8 cellular contexts compared by ENCODE assay signal in the genomic region with DNA sequence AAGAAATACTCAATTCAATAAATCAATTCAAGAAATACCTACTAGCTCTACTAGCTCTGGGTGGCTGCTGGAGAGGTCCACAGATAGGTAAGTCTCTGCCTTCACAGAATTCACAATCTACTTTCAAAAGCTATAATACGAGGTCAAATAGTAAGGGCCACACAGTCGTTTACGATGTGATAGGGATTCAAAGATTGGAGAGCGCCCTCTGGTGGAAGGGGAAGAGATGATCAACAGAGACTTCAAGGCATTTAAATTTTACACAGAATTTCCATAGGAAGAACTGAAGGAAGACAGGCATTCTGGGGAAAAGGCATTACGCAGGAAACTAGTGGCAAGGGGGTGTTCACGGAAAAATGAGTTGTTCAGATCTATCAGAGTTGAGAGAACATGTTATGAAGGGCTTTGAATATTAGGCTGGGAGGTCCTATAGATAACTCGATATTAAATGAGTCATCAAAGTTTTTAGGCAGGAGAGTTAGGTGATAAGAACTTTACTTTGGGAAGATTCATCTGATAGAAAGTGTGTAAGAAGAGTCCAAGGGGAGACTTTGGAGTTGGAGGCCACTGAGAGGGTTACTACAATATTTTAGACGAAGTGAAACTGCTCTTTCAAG.
DNase-seq lines count a peak whose midpoint lies in the region; ATAC-seq and TF ChIP-seq lines count a peak whose summit lies in the region.

No MANE protein-coding gene starts in this region.

- no peaks in the 10 kb centered on the region for H3K36me3 Mint-ChIP-seq in activated CD4-positive, alpha-beta T cell treated with anti-CD3 and anti-CD28 coated beads, Interleukin-2, amount 10 ng/mL, durations not matched to agents 7 days and 5 days (ENCODE audit: low read depth)
- no peaks in the 10 kb centered on the region for H3K36me3 Mint-ChIP-seq in mesothelial cell of epicardium
- H3K36me3 Mint-ChIP-seq in stimulated activated naive B cell treated with anti-CD40 and anti-IgM and Interleukin-4, amounts not matched to agents 10 μg/mL and 1 μg/mL and 100 μg/mL, for 72 hours, result no peaks in the 10 kb centered on the region

- POLR2A ChIA-PET in activated CD4-positive, alpha-beta T cell treated with anti-CD3 and anti-CD28 coated beads, Interleukin-2, amount 10 ng/mL, durations not matched to agents 7 days and 5 days (lab: Charles Lee), result no interaction called here

- peaks cover 45% of the 10 kb centered on the region for H3K27me3 Mint-ChIP-seq in activated CD4-positive, alpha-beta T cell treated with anti-CD3 and anti-CD28 coated beads, Interleukin-2, amount 10 ng/mL, durations not matched to agents 7 days and 5 days
- peaks cover 5% of the 10 kb centered on the region for H3K27me3 Mint-ChIP-seq in mesothelial cell of epicardium (ENCODE audit: low read depth)
- peaks cover 5 to 27% of the 10 kb centered on the region in 2 donors for H3K27me3 Mint-ChIP-seq in stimulated activated naive B cell treated with anti-CD40 and anti-IgM and Interleukin-4, amounts not matched to agents 10 μg/mL and 1 μg/mL and 100 μg/mL, for 72 hours

- H3K4me3 ChIP-seq in AG09309 (ENCODE audit: control insufficient read depth, low read depth, low read length), result no peak overlapping the region

- peak in 1 of 2 donors; percentile 57 for ATAC-seq in stimulated activated naive B cell treated with anti-CD40 and anti-IgM and Interleukin-4, amounts not matched to agents 10 μg/mL and 1 μg/mL and 100 μg/mL, for 72 hours (replicated peaks)
- no peak for ATAC-seq in HG02610 (IDR thresholded peaks at IDR 0.05; ENCODE audit: unreplicated experiment)

- H3K9me3 Mint-ChIP-seq in activated CD4-positive, alpha-beta T cell treated with anti-CD3 and anti-CD28 coated beads, Interleukin-2, amount 10 ng/mL, durations not matched to agents 7 days and 5 days, result no peaks in the 10 kb centered on the region
- no peaks in the 10 kb centered on the region for H3K9me3 Mint-ChIP-seq in mesothelial cell of epicardium
- no peaks in the 10 kb centered on the region for H3K9me3 Mint-ChIP-seq in stimulated activated naive B cell treated with anti-CD40 and anti-IgM and Interleukin-4, amounts not matched to agents 10 μg/mL and 1 μg/mL and 100 μg/mL, for 72 hours

- no peaks in the 10 kb centered on the region for H3K4me1 Mint-ChIP-seq in activated CD4-positive, alpha-beta T cell treated with anti-CD3 and anti-CD28 coated beads, Interleukin-2, amount 10 ng/mL, durations not matched to agents 7 days and 5 days
- H3K4me1 Mint-ChIP-seq in mesothelial cell of epicardium, result no peaks in the 10 kb centered on the region
- H3K4me1 Mint-ChIP-seq in stimulated activated naive B cell treated with anti-CD40 and anti-IgM and Interleukin-4, amounts not matched to agents 10 μg/mL and 1 μg/mL and 100 μg/mL, for 72 hours, result peaks cover 4 to 7% of the 10 kb centered on the region in 2 donors

- peak; percentile 67 for TF ChIP-seq CTCF in AG09309 (IDR thresholded peaks at IDR 0.05; ENCODE audit: control insufficient read depth, insufficient read depth, low read depth, low read length, missing control alignments)
- peak; percentile 71 for TF ChIP-seq CTCF in mesothelial cell of epicardium (IDR thresholded peaks at IDR 0.05; ENCODE audit: unreplicated experiment)

- H3K27ac Mint-ChIP-seq in activated CD4-positive, alpha-beta T cell treated with anti-CD3 and anti-CD28 coated beads, Interleukin-2, amount 10 ng/mL, durations not matched to agents 7 days and 5 days, result no peak overlapping the region
- no peak overlapping the region for H3K27ac Mint-ChIP-seq in mesothelial cell of epicardium
- H3K27ac Mint-ChIP-seq in stimulated activated naive B cell treated with anti-CD40 and anti-IgM and Interleukin-4, amounts not matched to agents 10 μg/mL and 1 μg/mL and 100 μg/mL, for 72 hours, result peak overlapping the region; percentile 2

- CTCF ChIA-PET in activated CD4-positive, alpha-beta T cell treated with anti-CD3 and anti-CD28 coated beads, Interleukin-2, amount 10 ng/mL, durations not matched to agents 7 days and 5 days (lab: Charles Lee), result interaction anchor here (0.7 to 1.6 kb wide), 6 partner anchors 11 to 1160 kb away, joined by 3 to 6 read pairs (median 3); no protein-coding TSS in a partner anchor

- no peak for DNase-seq in AG09309 (ENCODE audit: low read depth)
- peak; percentile 62 for DNase-seq in H4 (ENCODE audit: low spot score)
- peak; percentile 70 to 89 for DNase-seq in NCI-H526 (lab: John Stamatoyannopoulos, UW)
- peak; percentile 78 for DNase-seq in activated CD4-positive, alpha-beta T cell treated with anti-CD3 and anti-CD28 coated beads, Interleukin-2, amount 10 ng/mL, durations not matched to agents 7 days and 5 days
- DNase-seq in ecto neural progenitor cell (ENCODE audit: low spot score), result peak; percentile 60
- DNase-seq in mesothelial cell of epicardium (ENCODE audit: low spot score in 2 of 2, unreplicated experiment in 2 of 2), result no peak
- no peak for DNase-seq in stimulated activated naive B cell treated with anti-CD40 and anti-IgM and Interleukin-4, amounts not matched to agents 10 μg/mL and 1 μg/mL and 100 μg/mL, for 72 hours

- no peak overlapping the region for H3K4me3 Mint-ChIP-seq in activated CD4-positive, alpha-beta T cell treated with anti-CD3 and anti-CD28 coated beads, Interleukin-2, amount 10 ng/mL, durations not matched to agents 7 days and 5 days
- H3K4me3 Mint-ChIP-seq in mesothelial cell of epicardium, result no peak overlapping the region
- no peak overlapping the region for H3K4me3 Mint-ChIP-seq in stimulated activated naive B cell treated with anti-CD40 and anti-IgM and Interleukin-4, amounts not matched to agents 10 μg/mL and 1 μg/mL and 100 μg/mL, for 72 hours

Comparison
In these comparisons a context has a peak if more than half of its experiments do, and no peak if none do; other contexts are left out.
1. DNase-seq: peak in H4 (single experiment), NCI-H526 (2 of 2), activated CD4-positive, alpha-beta T cell treated with anti-CD3 and anti-CD28 coated beads, Interleukin-2, amount 10 ng/mL, durations not matched to agents 7 days and 5 days (single experiment) and ecto neural progenitor cell (single experiment); none in AG09309 (single experiment), mesothelial cell of epicardium (0 of 2) and stimulated activated naive B cell treated with anti-CD40 and anti-IgM and Interleukin-4, amounts not matched to agents 10 μg/mL and 1 μg/mL and 100 μg/mL, for 72 hours (single experiment).